Comparison of ENCODE assay signal across 15 cellular contexts in genomic region chr20:10922941-10923340, GRCh38.
A peak's percentile ranks its signal among the peaks of the same experiment; 100 is the strongest.
DNase-seq lines count a peak whose midpoint lies in the region; ATAC-seq and TF ChIP-seq lines count a peak whose summit lies in the region.
"Had no signal": no experiment of that assay in that cellular context is flagged by ENCODE, and none has a peak within 500 bp of the region (broad histone marks: within the 10 kb centered on the region; RNA-seq: fewer than 3 reads in every experiment).

No MANE protein-coding gene starts in this region.

- no peak overlapping the region for H3K27ac Mint-ChIP-seq in activated CD8-positive, alpha-beta T cell treated with anti-CD3 and anti-CD28 coated beads for 36 hours
- H3K27ac Mint-ChIP-seq: activated naive CD4-positive, alpha-beta T cell treated with anti-CD3 and anti-CD28 coated beads, Interleukin-2, amount 10 ng/mL, durations not matched to agents 7 days and 5 days; CD4-positive, alpha-beta T cell had no signal

- H3K27ac ChIP-seq in mucosa of rectum (ENCODE audit: low read depth in 2 of 2, low read length in 2 of 2) = peak overlapping the region; percentile 38 to 42
- H3K27ac ChIP-seq: HL-60 had no signal

- no peaks in the 10 kb centered on the region for H3K9me3 ChIP-seq in mucosa of rectum (ENCODE audit: control insufficient read depth in 2 of 2, low read length in 2 of 2)

- no peaks in the 10 kb centered on the region for H3K9me3 Mint-ChIP-seq in activated CD8-positive, alpha-beta T cell treated with anti-CD3 and anti-CD28 coated beads for 36 hours
- H3K9me3 Mint-ChIP-seq: activated naive CD4-positive, alpha-beta T cell treated with anti-CD3 and anti-CD28 coated beads, Interleukin-2, amount 10 ng/mL, durations not matched to agents 7 days and 5 days; CD4-positive, alpha-beta T cell had no signal

- DNase-seq in AG08396 (ENCODE audit: low spot score) (peak; percentile 41), LHCN-M2 (ENCODE audit: low read depth) (peak; percentile 83), cardiac fibroblast (ENCODE audit: low read depth in 2 of 2) (peak; percentile 87 to 89), Ammon's horn (ENCODE audit: low spot score) (no peak), NCI-H2196 treated with DMSO at 0.1 percent for 48 hours (lab: John Stamatoyannopoulos, UW; ENCODE audit: unreplicated experiment) (no peak)
- no peak for DNase-seq in activated CD8-positive, alpha-beta T cell treated with anti-CD3 and anti-CD28 coated beads for 36 hours
- DNase-seq: activated CD4-positive, alpha-beta T cell treated with anti-CD3 and anti-CD28 coated beads for 1 hour; activated naive CD4-positive, alpha-beta T cell treated with anti-CD3 and anti-CD28 coated beads, Interleukin-2, amount 10 ng/mL, durations not matched to agents 7 days and 5 days; CD4-positive, alpha-beta T cell; NCI-H1694 treated with DMSO at 0.1 percent for 48 hours; stimulated activated CD4-positive, alpha-beta T cell treated with anti-CD3 and anti-CD28 coated beads, Interleukin-15, amount 100 ng/mL, for 24 hours; stimulated activated naive CD8-positive, alpha-beta T cell treated with anti-CD3 and anti-CD28 coated beads, Interleukin-15, Interleukin-2, amounts not matched to agents 100 U/mL and 50 U/mL, for 24 hours had no signal

- CTCF ChIA-PET in activated CD8-positive, alpha-beta T cell treated with anti-CD3 and anti-CD28 coated beads for 36 hours (lab: Charles Lee) = no interaction called here

- no peaks in the 10 kb centered on the region for H3K4me1 Mint-ChIP-seq in activated CD8-positive, alpha-beta T cell treated with anti-CD3 and anti-CD28 coated beads for 36 hours (ENCODE audit: low read depth)
- H3K4me1 Mint-ChIP-seq: activated naive CD4-positive, alpha-beta T cell treated with anti-CD3 and anti-CD28 coated beads, Interleukin-2, amount 10 ng/mL, durations not matched to agents 7 days and 5 days had no signal

- no peaks in the 10 kb centered on the region for H3K36me3 Mint-ChIP-seq in activated CD8-positive, alpha-beta T cell treated with anti-CD3 and anti-CD28 coated beads for 36 hours (ENCODE audit: low read depth)
- H3K36me3 Mint-ChIP-seq: activated naive CD4-positive, alpha-beta T cell treated with anti-CD3 and anti-CD28 coated beads, Interleukin-2, amount 10 ng/mL, durations not matched to agents 7 days and 5 days had no signal

- POLR2A ChIA-PET in activated CD8-positive, alpha-beta T cell treated with anti-CD3 and anti-CD28 coated beads for 36 hours (lab: Charles Lee) = no interaction called here

- H3K27me3 Mint-ChIP-seq in activated CD8-positive, alpha-beta T cell treated with anti-CD3 and anti-CD28 coated beads for 36 hours = no peaks in the 10 kb centered on the region
- H3K27me3 Mint-ChIP-seq: activated naive CD4-positive, alpha-beta T cell treated with anti-CD3 and anti-CD28 coated beads, Interleukin-2, amount 10 ng/mL, durations not matched to agents 7 days and 5 days; CD4-positive, alpha-beta T cell had no signal

- ATAC-seq in activated CD8-positive, alpha-beta T cell treated with anti-CD3 and anti-CD28 coated beads for 36 hours = no peak
- no peak for ATAC-seq in esophagus mucosa
- ATAC-seq: stimulated activated naive CD8-positive, alpha-beta T cell treated with anti-CD3 and anti-CD28 coated beads, Interleukin-15, Interleukin-2, amounts not matched to agents 100 U/mL and 50 U/mL, for 24 hours had no signal

- no peaks in the 10 kb centered on the region for H3K4me1 ChIP-seq in mucosa of rectum (ENCODE audit: control insufficient read depth in 2 of 2, insufficient read depth in 2 of 2, low read length in 2 of 2)

- no peaks in the 10 kb centered on the region for H3K27me3 ChIP-seq in mucosa of rectum (ENCODE audit: control insufficient read depth in 2 of 2, insufficient read depth in 2 of 2, low read length in 2 of 2)

- no peaks in the 10 kb centered on the region for H3K36me3 ChIP-seq in mucosa of rectum (ENCODE audit: control insufficient read depth in 2 of 2, insufficient read depth in 2 of 2, low read length in 2 of 2)

- H3K4me3 ChIP-seq in cardiac fibroblast (replicated peaks in 1 of 2; ENCODE audit: low read depth in 2 of 2, low read length in 2 of 2) (no peak overlapping the region), mucosa of rectum (ENCODE audit: low read length in 2 of 2) (no peak overlapping the region)

- no peak for TF ChIP-seq CTCF in cardiac fibroblast (IDR thresholded peaks at IDR 0.05; ENCODE audit: low read depth, low read length)
- no peak for TF ChIP-seq CTCF in activated CD8-positive, alpha-beta T cell treated with anti-CD3 and anti-CD28 coated beads for 36 hours (IDR thresholded peaks at IDR 0.05)

- H3K9ac ChIP-seq in mucosa of rectum (ENCODE audit: low read depth in 1 of 2, low read length in 2 of 2) = no peak overlapping the region

- intact Hi-C loops in activated CD8-positive, alpha-beta T cell treated with anti-CD3 and anti-CD28 coated beads for 36 hours (cut with micrococcal nuclease) = no loop called here

- H3K4me3 Mint-ChIP-seq in activated CD8-positive, alpha-beta T cell treated with anti-CD3 and anti-CD28 coated beads for 36 hours = no peak overlapping the region
- H3K4me3 Mint-ChIP-seq: activated naive CD4-positive, alpha-beta T cell treated with anti-CD3 and anti-CD28 coated beads, Interleukin-2, amount 10 ng/mL, durations not matched to agents 7 days and 5 days; CD4-positive, alpha-beta T cell had no signal

Comparison
In these comparisons a context has a peak if more than half of its experiments do, and no peak if none do; other contexts are left out.
1. DNase-seq: peak in AG08396 (single experiment), LHCN-M2 (single experiment) and cardiac fibroblast (2 of 2); none in Ammon's horn (single experiment), NCI-H2196 treated with DMSO at 0.1 percent for 48 hours (single experiment) and activated CD8-positive, alpha-beta T cell treated with anti-CD3 and anti-CD28 coated beads for 36 hours (single experiment).